ENCODE assay signal across 3 cellular contexts in the genomic region with DNA sequence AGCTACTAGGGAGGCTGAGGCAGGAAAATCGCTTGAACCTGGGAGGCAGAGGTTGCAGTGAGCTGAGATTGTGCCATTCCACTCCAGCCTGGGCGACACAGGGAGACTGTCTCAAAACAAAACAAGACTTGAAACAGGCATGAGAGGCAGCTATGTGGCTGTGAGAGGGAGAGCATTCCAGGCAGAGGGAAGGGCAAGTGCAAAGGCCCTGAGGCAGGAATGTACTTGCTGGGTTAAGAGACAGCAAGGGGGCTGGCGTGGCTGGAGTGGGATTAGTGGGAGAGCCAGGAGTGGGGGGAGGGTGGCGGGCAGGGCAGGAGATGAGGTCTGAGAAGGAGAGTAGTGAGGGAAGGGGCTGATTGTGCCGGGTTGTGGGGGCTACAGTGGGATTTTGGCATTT.
TF ChIP-seq lines count a peak whose summit lies in the region.

No MANE protein-coding gene starts in this region.

TF ChIP-seq in HepG2, 621 proteins besides CTCF, POLR2A, EP300 and RAD21:
- no peak for TF ChIP-seq GATA4 (IDR thresholded peaks at IDR 0.05; ENCODE audit: borderline replicate concordance, low read depth)
- TF ChIP-seq SP1 (IDR thresholded peaks at IDR 0.05), result no peak
- no peak for TF ChIP-seq SP1 (CRISPR knock-in tag; IDR thresholded peaks at IDR 0.05)
- TF ChIP-seq ZMYM3 (CRISPR knock-in tag; IDR thresholded peaks at IDR 0.05), result 0 out of 2 replicates have a peak, but pooled peaks have one; percentile 39

TF ChIP-seq in WTC11, 78 proteins besides CTCF, POLR2A, EP300 and RAD21:
- TF ChIP-seq GTF2I (CRISPR knock-in tag; conservative IDR thresholded peaks at IDR 0.05) (peak; percentile 48; the same call in 1 of the 2 replicates), NR3C1 (CRISPR knock-in tag; conservative IDR thresholded peaks at IDR 0.05; ENCODE audit: low read depth) (no peak), ZNF317 (CRISPR knock-in tag; IDR thresholded peaks at IDR 0.05; ENCODE audit: borderline replicate concordance, low read depth) (no peak)
- TF ChIP-seq, protein P1, sequence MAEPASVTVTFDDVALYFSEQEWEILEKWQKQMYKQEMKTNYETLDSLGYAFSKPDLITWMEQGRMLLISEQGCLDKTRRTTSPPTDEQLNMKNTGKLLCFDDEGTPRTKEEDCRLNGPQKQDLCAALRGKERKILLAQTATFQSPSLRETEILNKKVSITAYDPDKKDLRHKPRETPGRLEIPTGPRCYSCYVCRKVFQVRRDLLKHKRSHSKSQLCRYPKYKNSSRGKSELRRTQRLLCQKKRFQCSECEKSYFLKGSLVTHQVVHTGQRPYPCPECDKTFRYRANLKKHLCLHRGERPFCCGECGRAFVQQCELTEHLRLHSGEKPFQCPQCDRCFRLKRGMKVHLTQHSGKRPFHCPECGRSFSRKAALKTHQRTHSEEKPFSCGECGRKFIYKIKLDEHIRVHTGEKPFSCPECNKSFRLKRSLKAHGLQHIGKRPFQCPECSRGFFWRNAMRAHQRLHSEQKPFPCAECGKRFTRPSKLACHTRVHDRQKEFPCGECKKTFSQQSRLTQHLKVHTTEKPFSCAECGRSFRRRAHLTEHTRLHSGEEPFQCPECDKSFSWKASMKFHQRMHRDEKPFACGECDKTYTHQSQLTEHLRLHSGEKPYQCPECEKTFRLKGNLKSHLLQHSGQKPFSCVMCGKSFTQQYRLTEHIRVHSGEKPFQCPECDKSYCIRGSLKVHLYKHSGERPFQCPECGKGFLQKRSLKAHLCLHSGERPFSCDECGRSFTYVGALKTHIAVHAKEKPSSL (CRISPR knock-in tag; conservative IDR thresholded peaks at IDR 0.05), result no peak
TF ChIP-seq in WTC11: peak in this region for 1.

TF ChIP-seq in H1, 55 proteins besides CTCF, POLR2A, EP300 and RAD21:
- TF ChIP-seq, protein P2, sequence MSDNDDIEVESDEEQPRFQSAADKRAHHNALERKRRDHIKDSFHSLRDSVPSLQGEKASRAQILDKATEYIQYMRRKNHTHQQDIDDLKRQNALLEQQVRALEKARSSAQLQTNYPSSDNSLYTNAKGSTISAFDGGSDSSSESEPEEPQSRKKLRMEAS (IDR thresholded peaks at IDR 0.05), result no peak
- no peak for TF ChIP-seq CBX8 (IDR thresholded peaks at IDR 0.05; ENCODE audit: borderline replicate concordance, low read depth, low read length)
- no peak for TF ChIP-seq NRF1 (IDR thresholded peaks at IDR 0.05; ENCODE audit: low read depth, low read length)
- TF ChIP-seq, protein P3, sequence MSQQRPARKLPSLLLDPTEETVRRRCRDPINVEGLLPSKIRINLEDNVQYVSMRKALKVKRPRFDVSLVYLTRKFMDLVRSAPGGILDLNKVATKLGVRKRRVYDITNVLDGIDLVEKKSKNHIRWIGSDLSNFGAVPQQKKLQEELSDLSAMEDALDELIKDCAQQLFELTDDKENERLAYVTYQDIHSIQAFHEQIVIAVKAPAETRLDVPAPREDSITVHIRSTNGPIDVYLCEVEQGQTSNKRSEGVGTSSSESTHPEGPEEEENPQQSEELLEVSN (IDR thresholded peaks at IDR 0.05), result no peak
- no peak for TF ChIP-seq TBP (IDR thresholded peaks at IDR 0.05; ENCODE audit: low read depth, low read length)
- TF ChIP-seq TCF12 (IDR thresholded peaks at IDR 0.05; ENCODE audit: low read depth, low read length), result no peak
- TF ChIP-seq BACH1 (IDR thresholded peaks at IDR 0.05; ENCODE audit: low read length), result no peak
- peak; percentile 54; the same call in 1 of the 2 replicates for TF ChIP-seq KDM1A (IDR thresholded peaks at IDR 0.05; ENCODE audit: borderline replicate concordance, low read length)
- TF ChIP-seq SP2 (IDR thresholded peaks at IDR 0.05; ENCODE audit: low read length), result no peak
